ENCODE assay signal across 10 cellular contexts in the genomic region with DNA sequence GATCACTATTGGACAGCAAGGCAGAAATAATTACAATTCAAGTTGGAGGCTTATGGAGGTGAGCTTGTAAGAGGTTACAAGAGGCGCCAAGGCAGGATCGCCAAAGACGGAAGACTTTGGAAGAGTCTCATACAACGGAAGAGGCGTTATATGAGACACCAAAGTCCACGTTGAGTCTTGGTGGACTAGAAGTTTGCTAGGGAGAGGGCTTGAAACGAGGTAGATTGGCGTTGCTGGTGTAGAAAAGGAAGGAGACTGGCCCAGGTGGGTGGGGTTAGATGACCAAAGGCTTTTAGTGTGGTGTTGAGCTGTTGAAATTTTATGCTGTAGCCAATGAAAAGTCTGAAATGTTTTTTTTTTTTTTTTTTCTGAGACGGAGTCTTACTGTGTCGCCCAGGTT. TPM values are rescaled to one million over a fixed set of nuclear protein-coding genes. Genes with fewer than 3 reads are reported as not detected.
DNase-seq lines count a peak whose midpoint lies in the region; ATAC-seq, FAIRE-seq and TF ChIP-seq lines count a peak whose summit lies in the region.
"Had no signal": no experiment of that assay in that cellular context is flagged by ENCODE, and none has a peak within 500 bp of the region (broad histone marks: within the 10 kb centered on the region; RNA-seq: fewer than 3 reads in every experiment).

No MANE protein-coding gene starts in this region.

- no peaks in the 10 kb centered on the region for H3K9me3 Mint-ChIP-seq in HFFc6

- H3K4me3 Mint-ChIP-seq in HFFc6: peak overlapping the region; percentile 93

- H3K36me3 Mint-ChIP-seq in HFFc6 (ENCODE audit: low read depth): peaks cover 18% of the 10 kb centered on the region

- POLR2A ChIA-PET in K562 (lab: Yijun Ruan, JAX): interaction anchor here (0.5 to 1.5 kb wide), 11 partner anchors 10 to 379 kb away, joined by 3 to 6 read pairs (median 3); no protein-coding TSS in a partner anchor

- peak overlapping the region; percentile 69 for H2AFZ ChIP-seq in K562 (ENCODE audit: low read depth, low read length)

- peak overlapping the region; percentile 94 for H3K27ac ChIP-seq in K562 (ENCODE audit: extremely low read depth, low read depth, low read length)
- no peak overlapping the region for H3K27ac ChIP-seq in muscle layer of colon (ENCODE audit: low read depth, low read length)

- no peaks in the 10 kb centered on the region for H3K27me3 Mint-ChIP-seq in HFFc6 (ENCODE audit: insufficient read depth)

- peak; percentile 71 for FAIRE-seq in K562 (lab: Jason Lieb, UNC)

- ATAC-seq in K562 (peak; percentile 51), HG02623 (IDR thresholded peaks at IDR 0.05; ENCODE audit: unreplicated experiment) (no peak)

- in situ Hi-C loops in K562 (cut with MboI): no loop called here

- TF ChIP-seq POLR2A in K562 (conservative IDR thresholded peaks at IDR 0.05): no peak

- peak overlapping the region; percentile 86 to 87 for H3K9ac ChIP-seq in K562 (ENCODE audit: insufficient read depth in 1 of 2, low read depth in 2 of 2, low read length in 2 of 2)
- peak overlapping the region; percentile 1 for H3K9ac ChIP-seq in muscle layer of colon (ENCODE audit: low read length)

- H3K4me1 ChIP-seq in K562 (replicated peaks in 1 of 2; ENCODE audit: control insufficient read depth in 2 of 2, insufficient read depth in 2 of 2, low read length in 2 of 2) (peaks cover 7 to 22% of the 10 kb centered on the region in 2 experiments; a peak in 3 of 5 replicates), muscle layer of colon (ENCODE audit: insufficient read depth, low read length) (peaks cover 9% of the 10 kb centered on the region)

- no peak for TF ChIP-seq EP300 in K562 (IDR thresholded peaks at IDR 0.05; ENCODE audit: low read length)

- WGBS in K562 (ENCODE audit: insufficient coverage, low coverage, missing lambda C conversion rate): 2% methylated on average over 10 of the region's 10 CpGs

- peaks cover 20% of the 10 kb centered on the region for H3K4me1 Mint-ChIP-seq in HFFc6 (ENCODE audit: low read depth)

- H3K36me3 ChIP-seq in K562 (ENCODE audit: control insufficient read depth, insufficient read depth, low read length) (peaks cover 37% of the 10 kb centered on the region), muscle layer of colon (ENCODE audit: insufficient read depth, low read length) (no peaks in the 10 kb centered on the region)

- no peaks in the 10 kb centered on the region for H3K9me1 ChIP-seq in K562 (ENCODE audit: control insufficient read depth, insufficient read depth, low read length)

- peaks cover 61% of the 10 kb centered on the region for H3K79me2 ChIP-seq in K562 (ENCODE audit: control insufficient read depth, insufficient read depth, low read length)

- peak; percentile 22 to 50 for DNase-seq in AML-193 (lab: John Stamatoyannopoulos, UW)
- DNase-seq in HFFc6: no peak
- peak; percentile 13 to 68 (median 39) for DNase-seq in K562 (ENCODE audit: extremely low read depth in 1 of 4, low spot score in 3 of 4)
- no peak for DNase-seq in iPS-NIHi7 (ENCODE audit: extremely low spot score)
- DNase-seq in NCI-H1105 (lab: John Stamatoyannopoulos, UW): no peak
- DNase-seq in cerebellum (ENCODE audit: low spot score): no peak
- DNase-seq: activated CD4-positive, CD25-positive, alpha-beta regulatory T cell had no signal

- peaks cover 4% of the 10 kb centered on the region; the same call in 1 of the 2 replicates for H3K9me3 ChIP-seq in K562 (replicated peaks; ENCODE audit: control insufficient read depth, insufficient read depth, low read depth, low read length)
- no peaks in the 10 kb centered on the region for H3K9me3 ChIP-seq in muscle layer of colon (ENCODE audit: low read length)

- peak overlapping the region; percentile 65 for H3K4me3 ChIP-seq in K562
- H3K4me3 ChIP-seq in muscle layer of colon (ENCODE audit: low read depth in 1 of 2, low read length in 2 of 2): peak overlapping the region; percentile 35 to 98

- TF ChIP-seq RAD21 in K562 (CRISPR knock-in tag; conservative IDR thresholded peaks at IDR 0.05 in 1 of 2, IDR thresholded peaks at IDR 0.05 in 1 of 2): no peak

- no peaks in the 10 kb centered on the region for H4K20me1 ChIP-seq in K562 (replicated peaks; ENCODE audit: control insufficient read depth, insufficient read depth, low read length)

- CTCF ChIA-PET in K562 (lab: Yijun Ruan, JAX; ENCODE audit: low intra/inter-chr PET ratio): no interaction called here

- no peaks in the 10 kb centered on the region for H3K27me3 ChIP-seq in K562 (ENCODE audit: control insufficient read depth in 2 of 2, insufficient read depth in 2 of 2, low read length in 2 of 2)
- H3K27me3 ChIP-seq in muscle layer of colon (ENCODE audit: control insufficient read depth in 1 of 2, insufficient read depth in 2 of 2, low read length in 2 of 2): no peaks in the 10 kb centered on the region

- BruUV-seq in K562 (replicated peaks; lab: Mats Ljungman, UMichigan): TSS peak; percentile 69

- peak overlapping the region; percentile 96 for H3K4me2 ChIP-seq in K562 (ENCODE audit: insufficient read depth, low read length)

- no peak for TF ChIP-seq CTCF in HFFc6 (IDR thresholded peaks at IDR 0.05)
- TF ChIP-seq CTCF in K562 (IDR thresholded peaks at IDR 0.05 in 2 of 3, conservative IDR thresholded peaks at IDR 0.05 in 1 of 3; ENCODE audit: insufficient read depth in 2 of 3, low read depth in 1 of 3, low read length in 3 of 3): no peak

- H3K27ac Mint-ChIP-seq in HFFc6: no peak overlapping the region

- intact Hi-C loops in K562 (cut with micrococcal nuclease): no loop called here

TF ChIP-seq in K562, 482 proteins besides CTCF, POLR2A, EP300 and RAD21 (continues in another document):
- TF ChIP-seq ZNF175 (CRISPR knock-in tag; IDR thresholded peaks at IDR 0.05; ENCODE audit: low read depth) (no peak), NFE2 (IDR thresholded peaks at IDR 0.05; ENCODE audit: low read depth) (0 out of 2 replicates have a peak, but pooled peaks have one; percentile 22), ZNF384 (IDR thresholded peaks at IDR 0.05; ENCODE audit: low read depth, low read length) (peak; percentile 84), ELF2 (CRISPR knock-in tag; IDR thresholded peaks at IDR 0.05) (no peak), PKNOX1 (IDR thresholded peaks at IDR 0.05) (peak; percentile 18; the same call in 1 of the 2 replicates), ADNP (tag; IDR thresholded peaks at IDR 0.05) (no peak; the same call in 1 of the 2 replicates), POLR2AphosphoS5 (IDR thresholded peaks at IDR 0.05; ENCODE audit: control insufficient read depth, insufficient read depth, low read depth, low read length) (peak; percentile 35; the same call in 1 of the 2 replicates), NCOA2 (IDR thresholded peaks at IDR 0.05; ENCODE audit: partially characterized antibody in 2 of 2) (no peak)

RNA-seq across cellular contexts. Expression of gene MSH2, which starts 1.4 kb away (rescaled TPM):
- 10 to 100 TPM; 14.4 to 22.0 (median 20.5) TPM for total RNA-seq in HFFc6 (2021; fragmentation: NEBNext Ultra II Directional; extraction: Animal tissue kit (Norgen Biotek cat#: 25700))
- 35.6 and 139 TPM in 2 replicates for total RNA-seq in K562 (2011; cell fraction: chromatin; rRNA removed; ENCODE audit: low replicate concordance)
- total RNA-seq in K562 (2011; cell fraction: nucleolus; rRNA removed): 19.0 and 21.7 TPM in 2 replicates
- 21.8 and 27.2 TPM in 2 replicates for total RNA-seq in K562 (2011; cell fraction: nucleoplasm; rRNA removed)
- 85.9 and 99.2 TPM in 2 replicates for total RNA-seq in K562 (2014; rRNA removed)
- total RNA-seq in K562 (2014; rRNA removed; fragmentation: Illumina TruSeq; extraction: Trizol): 139 and 161 TPM in 2 replicates
- total RNA-seq in K562 (2015; rRNA removed; fragmentation: Illumina TruSeq; extraction: Trizol): 109 and 118 TPM in 2 replicates
- total RNA-seq in K562 (2021): 95.1 and 113 TPM in 2 replicates
- 85.0 and 133 TPM in 2 replicates for polyA plus RNA-seq in K562 (2011; rRNA removed)
- 21.8 and 46.2 TPM in 2 replicates for polyA plus RNA-seq in K562 (2011; cell fraction: cytosol; rRNA removed)
- polyA plus RNA-seq in K562 (2011; cell fraction: nucleus; rRNA removed): 27.0 and 36.1 TPM in 2 replicates
- 63.4 and 77.6 TPM in 2 replicates for polyA plus RNA-seq in K562 (2012)
- polyA plus RNA-seq in K562 (2014; fragmentation: Illumina TruSeq; extraction: Trizol): 113 and 125 TPM in 2 replicates
- polyA plus RNA-seq in K562 (2014; fragmentation: Nextera tagmentation; extraction: Ambion mirVana): 10 to 100 TPM; 51.8 to 60.6 TPM
- polyA plus RNA-seq in K562 (2014; rRNA removed): 93.2 and 93.3 TPM in 2 replicates
- 137 and 148 TPM in 2 replicates for polyA minus RNA-seq in K562 (2011; rRNA and poly(A)+ RNA removed)
- polyA minus RNA-seq in K562 (2011; cell fraction: cytosol; rRNA and poly(A)+ RNA removed): 44.2 and 56.7 TPM in 2 replicates
- 24.0 and 38.8 TPM in 2 replicates for polyA minus RNA-seq in K562 (2011; cell fraction: nucleus; rRNA and poly(A)+ RNA removed)
- 74.9 TPM for total RNA-seq in cerebellum

RNA-seq across cellular contexts. Expression of gene EPCAM, which starts 35.2 kb away (rescaled TPM):
- under 1 TPM; 0.21 to 0.74 (median 0.39) TPM for total RNA-seq in HFFc6 (2021; fragmentation: NEBNext Ultra II Directional; extraction: Animal tissue kit (Norgen Biotek cat#: 25700))
- 38.7 and 73.4 TPM in 2 replicates for total RNA-seq in K562 (2011; cell fraction: chromatin; rRNA removed; ENCODE audit: low replicate concordance)
- 48.5 and 54.7 TPM in 2 replicates for total RNA-seq in K562 (2011; cell fraction: nucleolus; rRNA removed)
- 52.1 and 64.7 TPM in 2 replicates for total RNA-seq in K562 (2011; cell fraction: nucleoplasm; rRNA removed)
- 50.1 and 51.8 TPM in 2 replicates for total RNA-seq in K562 (2014; rRNA removed)
- total RNA-seq in K562 (2014; rRNA removed; fragmentation: Illumina TruSeq; extraction: Trizol): 85.5 and 89.2 TPM in 2 replicates
- total RNA-seq in K562 (2015; rRNA removed; fragmentation: Illumina TruSeq; extraction: Trizol): 83.2 and 86.1 TPM in 2 replicates
- 62.9 and 63.1 TPM in 2 replicates for total RNA-seq in K562 (2021)
- polyA plus RNA-seq in K562 (2011; rRNA removed): 54.2 and 68.9 TPM in 2 replicates
- polyA plus RNA-seq in K562 (2011; cell fraction: cytosol; rRNA removed): 21.7 and 27.4 TPM in 2 replicates
- polyA plus RNA-seq in K562 (2011; cell fraction: nucleus; rRNA removed): 14.9 and 21.0 TPM in 2 replicates
- polyA plus RNA-seq in K562 (2012): 50.2 and 52.8 TPM in 2 replicates
- polyA plus RNA-seq in K562 (2014; fragmentation: Illumina TruSeq; extraction: Trizol): 68.8 and 95.5 TPM in 2 replicates
- polyA plus RNA-seq in K562 (2014; fragmentation: Nextera tagmentation; extraction: Ambion mirVana): 10 to 100 TPM; 59.0 to 63.1 TPM
- polyA plus RNA-seq in K562 (2014; rRNA removed): 76.3 and 77.2 TPM in 2 replicates
- 84.1 and 94.2 TPM in 2 replicates for polyA minus RNA-seq in K562 (2011; rRNA and poly(A)+ RNA removed)
- 24.9 and 37.7 TPM in 2 replicates for polyA minus RNA-seq in K562 (2011; cell fraction: cytosol; rRNA and poly(A)+ RNA removed)
- polyA minus RNA-seq in K562 (2011; cell fraction: nucleus; rRNA and poly(A)+ RNA removed): 11.8 and 22.1 TPM in 2 replicates
- total RNA-seq in cerebellum: 18.4 TPM
- total RNA-seq: HT1080 had no signal

Comparison
In these comparisons a context has a peak if more than half of its experiments do, and no peak if none do; other contexts are left out.
1. DNase-seq: peak in AML-193 (2 of 2) and K562 (4 of 4); none in HFFc6 (single experiment), iPS-NIHi7 (single experiment), NCI-H1105 (single experiment) and cerebellum (single experiment).
2. RNA of gene EPCAM, which starts 35.2 kb away (total RNA-seq): 38.7 to 89.2 TPM in K562 and 18.4 TPM in cerebellum (single experiment); 0.21 to 0.74 TPM in HFFc6; every median in the first group is over 10 times any median in the second.